1 cellular context compared by ENCODE assay signal in genomic region chr13:109330941-109331340, GRCh38.
TF ChIP-seq lines count a peak whose summit lies in the region.

No MANE protein-coding gene starts in this region.

TF ChIP-seq in neural cell, 6 proteins besides CTCF, POLR2A, EP300 and RAD21 (continued from another document):
- TF ChIP-seq REST (IDR thresholded peaks at IDR 0.05; ENCODE audit: borderline replicate concordance) (no peak), SMC3 (conservative IDR thresholded peaks at IDR 0.05; ENCODE audit: poor library complexity) (no peak)
